Comparison of ENCODE assay signal across 8 cellular contexts in the genomic region with DNA sequence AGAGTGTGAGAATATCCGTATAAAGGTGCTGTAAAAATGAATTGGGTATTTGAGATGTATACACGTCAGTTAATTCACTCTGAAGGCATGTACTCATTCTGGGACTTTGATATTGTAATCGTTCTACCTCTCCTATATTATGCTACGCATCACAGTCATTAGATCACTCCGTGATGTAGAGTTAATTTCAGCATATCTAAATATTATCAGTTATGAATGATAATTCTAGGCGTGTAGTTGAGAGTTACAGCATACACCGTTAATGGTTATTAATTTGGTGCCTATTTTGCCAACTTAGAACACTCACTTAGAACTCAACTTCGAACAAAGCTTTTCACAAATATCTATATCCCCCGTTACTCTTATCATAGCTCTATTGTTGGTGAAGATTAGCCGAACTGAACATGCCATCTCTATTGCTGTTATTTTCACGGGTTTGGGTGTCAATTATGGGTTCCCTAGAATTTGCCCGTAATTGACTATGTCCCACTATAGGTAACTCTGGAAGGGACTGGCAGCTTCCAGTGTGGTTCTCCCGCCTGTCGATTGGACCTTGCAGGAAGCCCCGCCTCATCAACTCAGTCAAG. TPM values are rescaled to one million over a fixed set of nuclear protein-coding genes. Genes with fewer than 3 reads are reported as not detected.
DNase-seq lines count a peak whose midpoint lies in the region; ATAC-seq, FAIRE-seq and TF ChIP-seq lines count a peak whose summit lies in the region.

No MANE protein-coding gene starts in this region.

- no peaks in the 10 kb centered on the region for H3K36me3 ChIP-seq in iPS-18a (ENCODE audit: control insufficient read depth, low read depth, low read length)

- H3K27ac ChIP-seq in iPS-18a (ENCODE audit: low read length): no peak overlapping the region

- peaks cover 6% of the 10 kb centered on the region for H3K4me1 ChIP-seq in iPS-18a (ENCODE audit: control insufficient read depth, low read depth, low read length)

- H3K36me3 Mint-ChIP-seq in activated T-helper 17 cell treated with anti-CD3 and anti-CD28 coated beads, Interleukin-2, amount 50 U/mL, for 72 hours (ENCODE audit: low read depth): no peaks in the 10 kb centered on the region

- H3K4me1 Mint-ChIP-seq in activated T-helper 17 cell treated with anti-CD3 and anti-CD28 coated beads, Interleukin-2, amount 50 U/mL, for 72 hours: peaks cover 8% of the 10 kb centered on the region
- H3K4me1 Mint-ChIP-seq in stimulated activated naive CD8-positive, alpha-beta T cell treated with anti-CD3 and anti-CD28 coated beads, Interleukin-15, amount 100 ng/mL, for 72 hours: peaks cover 36% of the 10 kb centered on the region

- peaks cover 4% of the 10 kb centered on the region for H3K27me3 Mint-ChIP-seq in activated T-helper 17 cell treated with anti-CD3 and anti-CD28 coated beads, Interleukin-2, amount 50 U/mL, for 72 hours
- no peaks in the 10 kb centered on the region for H3K27me3 Mint-ChIP-seq in stimulated activated naive CD8-positive, alpha-beta T cell treated with anti-CD3 and anti-CD28 coated beads, Interleukin-15, amount 100 ng/mL, for 72 hours

- peak overlapping the region; percentile 83 for H3K4me3 Mint-ChIP-seq in activated T-helper 17 cell treated with anti-CD3 and anti-CD28 coated beads, Interleukin-2, amount 50 U/mL, for 72 hours
- H3K4me3 Mint-ChIP-seq in stimulated activated naive CD8-positive, alpha-beta T cell treated with anti-CD3 and anti-CD28 coated beads, Interleukin-15, amount 100 ng/mL, for 72 hours: peak overlapping the region; percentile 85

- no peaks in the 10 kb centered on the region for H3K9me3 ChIP-seq in iPS-18a (ENCODE audit: control insufficient read depth, low read depth, low read length)

- DNase-seq in D721Med (ENCODE audit: insufficient read length, low spot score) (peak; percentile 71), KG1 (lab: John Stamatoyannopoulos, UW) (peak; percentile 91), NCI-H128 (lab: John Stamatoyannopoulos, UW; ENCODE audit: unreplicated experiment) (no peak)
- no peak for DNase-seq in stimulated activated naive CD8-positive, alpha-beta T cell treated with anti-CD3 and anti-CD28 coated beads, Interleukin-15, amount 100 ng/mL, for 72 hours
- no peak for DNase-seq in stimulated activated CD4-positive, alpha-beta T cell treated with anti-CD3 and anti-CD28 coated beads, Interleukin-15, amount 100 ng/mL, for 24 hours
- DNase-seq in activated effector memory CD4-positive, alpha-beta T cell treated with anti-CD3 and anti-CD28 coated beads, Interleukin-2, amount 50 U/mL, for 16 hours: no peak

- H3K9ac ChIP-seq in iPS-18a (ENCODE audit: low read length): peak overlapping the region; percentile 75

- no peak for ATAC-seq in activated T-helper 17 cell treated with anti-CD3 and anti-CD28 coated beads, Interleukin-2, amount 50 U/mL, for 72 hours (replicated peaks)
- ATAC-seq in stimulated activated naive CD8-positive, alpha-beta T cell treated with anti-CD3 and anti-CD28 coated beads, Interleukin-15, amount 100 ng/mL, for 72 hours: no peak

- peak overlapping the region; percentile 89 for H3K4me3 ChIP-seq in iPS-18a (ENCODE audit: low read length)

- no peaks in the 10 kb centered on the region for H3K27me3 ChIP-seq in iPS-18a (ENCODE audit: control insufficient read depth, insufficient read depth, low read length)

- TF ChIP-seq CTCF in D721Med (IDR thresholded peaks at IDR 0.05; ENCODE audit: insufficient read depth, missing control alignments): no peak

- no peak for FAIRE-seq in D721Med (lab: Jason Lieb, UNC)

- H3K27ac Mint-ChIP-seq in activated T-helper 17 cell treated with anti-CD3 and anti-CD28 coated beads, Interleukin-2, amount 50 U/mL, for 72 hours: peak overlapping the region; percentile 53
- peak overlapping the region; percentile 31 to 82 for H3K27ac Mint-ChIP-seq in stimulated activated naive CD8-positive, alpha-beta T cell treated with anti-CD3 and anti-CD28 coated beads, Interleukin-15, amount 100 ng/mL, for 72 hours

- H3K9me3 Mint-ChIP-seq in activated T-helper 17 cell treated with anti-CD3 and anti-CD28 coated beads, Interleukin-2, amount 50 U/mL, for 72 hours: no peaks in the 10 kb centered on the region
- no peaks in the 10 kb centered on the region for H3K9me3 Mint-ChIP-seq in stimulated activated naive CD8-positive, alpha-beta T cell treated with anti-CD3 and anti-CD28 coated beads, Interleukin-15, amount 100 ng/mL, for 72 hours

RNA-seq across cellular contexts. Expression of gene MCU, which starts 0.4 kb away (rescaled TPM):
- total RNA-seq in activated T-helper 17 cell treated with anti-CD3 and anti-CD28 coated beads, Interleukin-2, amount 50 U/mL, for 72 hours: 10 to 100 TPM; 12.5 to 19.1 TPM

Comparison
In these comparisons a context has a peak if more than half of its experiments do, and no peak if none do; other contexts are left out.
1. DNase-seq: peak in D721Med (single experiment) and KG1 (single experiment); none in stimulated activated naive CD8-positive, alpha-beta T cell treated with anti-CD3 and anti-CD28 coated beads, Interleukin-15, amount 100 ng/mL, for 72 hours (0 of 2), stimulated activated CD4-positive, alpha-beta T cell treated with anti-CD3 and anti-CD28 coated beads, Interleukin-15, amount 100 ng/mL, for 24 hours (single experiment), NCI-H128 (single experiment) and activated effector memory CD4-positive, alpha-beta T cell treated with anti-CD3 and anti-CD28 coated beads, Interleukin-2, amount 50 U/mL, for 16 hours (single experiment).